25 cellular contexts compared by ENCODE assay signal in genomic region chr1:186057086-186057485, GRCh38.
"Had no signal": no experiment of that assay in that cellular context is flagged by ENCODE, and none has a peak within 500 bp of the region (broad histone marks: within the 10 kb centered on the region; RNA-seq: fewer than 3 reads in every experiment).

No MANE protein-coding gene starts in this region.

- H2AFZ ChIP-seq: hepatocyte had no signal

- H3K27ac Mint-ChIP-seq: dendritic cell treated with granulocyte-macrophage colony-stimulating factor and Interleukin-4, amounts not matched to agents 40 ng/mL and 50 ng/mL, for 4 days; effector memory CD8-positive, alpha-beta T cell; endodermal cell; immature natural killer cell; naive thymus-derived CD4-positive, alpha-beta T cell had no signal

- H3K4me1 ChIP-seq: colonic mucosa had no signal

- DNase-seq: colonic mucosa; cortex of kidney; effector CD8-positive, alpha-beta T cell; effector memory CD8-positive, alpha-beta T cell; endodermal cell; foreskin keratinocyte; heart left ventricle; hypothalamus; immature natural killer cell; islet precursor cell; kidney; kidney glomerular epithelial cell; left cardiac atrium; left lung; left ventricle myocardium superior; lower lobe of right lung; mesendoderm; midbrain; naive thymus-derived CD4-positive, alpha-beta T cell had no signal

- H3K36me3 Mint-ChIP-seq: immature natural killer cell; naive thymus-derived CD4-positive, alpha-beta T cell had no signal

- H3K4me3 Mint-ChIP-seq: dendritic cell treated with granulocyte-macrophage colony-stimulating factor and Interleukin-4, amounts not matched to agents 40 ng/mL and 50 ng/mL, for 4 days; effector memory CD8-positive, alpha-beta T cell; endodermal cell; immature natural killer cell; naive thymus-derived CD4-positive, alpha-beta T cell had no signal

- H3K36me3 ChIP-seq: colonic mucosa, left lung, lower lobe of right lung had no signal

- H3K27me3 ChIP-seq: colonic mucosa, esophagus muscularis mucosa, foreskin keratinocyte, gastroesophageal sphincter, heart left ventricle, hepatocyte, left lung had no signal

- H3K9me3 ChIP-seq: colonic mucosa, esophagus muscularis mucosa, gastroesophageal sphincter, heart left ventricle, left lung, lower lobe of right lung had no signal

- H3K4me2 ChIP-seq: hepatocyte had no signal

- FAIRE-seq: endometrium, frontal cortex, kidney had no signal

- H3K79me2 ChIP-seq: hepatocyte had no signal

- H3K27ac ChIP-seq: colonic mucosa, esophagus muscularis mucosa, foreskin keratinocyte, gastroesophageal sphincter, heart left ventricle, hepatocyte, left lung, lower lobe of right lung had no signal

- H3K4me3 ChIP-seq: colonic mucosa, esophagus muscularis mucosa, gastroesophageal sphincter, heart left ventricle, hepatocyte, left lung, lower lobe of right lung had no signal

- H3K9me3 Mint-ChIP-seq: dendritic cell treated with granulocyte-macrophage colony-stimulating factor and Interleukin-4, amounts not matched to agents 40 ng/mL and 50 ng/mL, for 4 days; effector memory CD8-positive, alpha-beta T cell; endodermal cell; immature natural killer cell; naive thymus-derived CD4-positive, alpha-beta T cell had no signal

- H3K27me3 Mint-ChIP-seq: dendritic cell treated with granulocyte-macrophage colony-stimulating factor and Interleukin-4, amounts not matched to agents 40 ng/mL and 50 ng/mL, for 4 days; effector memory CD8-positive, alpha-beta T cell had no signal

- ATAC-seq: effector memory CD8-positive, alpha-beta T cell; foreskin keratinocyte; gastroesophageal sphincter; heart left ventricle; left cardiac atrium; left lung; left ventricle myocardium superior; lower lobe of right lung; naive thymus-derived CD4-positive, alpha-beta T cell had no signal

- H3K4me1 Mint-ChIP-seq: endodermal cell, immature natural killer cell had no signal
